8 cellular contexts compared by ENCODE assay signal in genomic region chr4:109432676-109433075, GRCh38. TPM values are rescaled to one million over a fixed set of nuclear protein-coding genes. Genes with fewer than 3 reads are reported as not detected.
DNase-seq lines count a peak whose midpoint lies in the region; ATAC-seq, FAIRE-seq and TF ChIP-seq lines count a peak whose summit lies in the region.

No MANE protein-coding gene starts in this region.

- no peak for FAIRE-seq in GM12878 (lab: Jason Lieb, UNC)

- POLR2A ChIA-PET in GM12878 (lab: Charles Lee): interaction anchor here (0.6 to 2.7 kb wide), 7 partner anchors 61 to 555 kb away, joined by 3 to 12 read pairs (median 5); partner anchors contain the start of gene MCUB

- BruUV-seq in GM12878 (replicated peaks; lab: Mats Ljungman, UMichigan): TSS peak; percentile 71

- no peak for TF ChIP-seq EP300 in GM12878 (IDR thresholded peaks at IDR 0.05; ENCODE audit: borderline replicate concordance in 1 of 2, control insufficient read depth in 1 of 2, low read depth in 2 of 2, low read length in 2 of 2)

- peak overlapping the region; percentile 92 for H3K4me2 ChIP-seq in GM12878 (ENCODE audit: control insufficient read depth, insufficient read depth)

- CTCF ChIA-PET in GM12878 (lab: Yijun Ruan, JAX): interaction anchor here (0.6 to 4.0 kb wide), 33 partner anchors 9 to 716 kb away, joined by 3 to 22 read pairs (median 4); partner anchors contain the start of genes CASP6, CFI, MCUB and RRH

- in situ Hi-C loops in GM12878 (cut with MboI): loop anchor here (25.0 kb wide), 1 partner anchor 755 kb away; the partner anchor contains the start of gene ELOVL6

- WGBS in HUES64: 61% methylated on average over 3 of the region's 3 CpGs
- WGBS in GM12878 (ENCODE audit: insufficient coverage, insufficient replicate concordance, low lambda C conversion rate, missing lambda C conversion rate): 25% methylated on average over 2 of the region's 3 CpGs

- H3K27ac ChIP-seq in HUES64 (ENCODE audit: low read depth, low read length) (peak overlapping the region; percentile 72), GM12878 (ENCODE audit: control insufficient read depth, insufficient read depth) (peak overlapping the region; percentile 80), left lung (peak overlapping the region; percentile 94 to 97), tibial artery (peak overlapping the region; percentile 92 to 93)

- ATAC-seq in GM12878 (no peak), left lung (peak; percentile 15), HG02884 (IDR thresholded peaks at IDR 0.05; ENCODE audit: unreplicated experiment) (no peak)

- H3K4me3 ChIP-seq in HUES64 (ENCODE audit: low read length) (peak overlapping the region; percentile 66), GM12878 (peak overlapping the region; percentile 82), left lung (peak overlapping the region; percentile 82 to 84), tibial artery (peak overlapping the region; percentile 80)

- DNase-seq in AG08396 (ENCODE audit: low spot score): peak; percentile 36
- no peak for DNase-seq in GM12878 (ENCODE audit: low read depth, low spot score)
- DNase-seq in left lung: no peak
- no peak for DNase-seq in tibial artery
- no peak for DNase-seq in UCSD-AML1 (lab: John Stamatoyannopoulos, UW; ENCODE audit: unreplicated experiment)
- no peak for DNase-seq in activated CD4-positive, CD25-positive, alpha-beta regulatory T cell (lab: John Stamatoyannopoulos, UW)

- H3K9me3 ChIP-seq in HUES64 (ENCODE audit: insufficient read depth, low read depth, low read length) (no peaks in the 10 kb centered on the region), GM12878 (replicated peaks; ENCODE audit: control insufficient read depth, insufficient read depth, low read length) (no peaks in the 10 kb centered on the region), left lung (no peaks in the 10 kb centered on the region), tibial artery (no peaks in the 10 kb centered on the region)

- RAD21 ChIA-PET in GM12878 (lab: Charles Lee; ENCODE audit: unreplicated experiment): interaction anchor here (0.6 to 2.8 kb wide), 13 partner anchors 54 to 557 kb away, joined by 3 to 10 read pairs (median 5); partner anchors contain the start of gene CASP6

- H4K20me1 ChIP-seq in GM12878 (ENCODE audit: control insufficient read depth, insufficient read depth): peaks cover 3% of the 10 kb centered on the region; the same call in 1 of the 2 replicates

- SMC1A ChIA-PET in GM12878 (lab: Charles Lee; ENCODE audit: uncharacterized antibody, unreplicated experiment): interaction anchor here (0.9 to 2.3 kb wide), 9 partner anchors 12 to 372 kb away, joined by 3 to 7 read pairs (median 3); no protein-coding TSS in a partner anchor

- H3K36me3 ChIP-seq in HUES64 (ENCODE audit: insufficient read depth, low read length): no peaks in the 10 kb centered on the region; the same call in none of the 2 replicates
- H3K36me3 ChIP-seq in GM12878 (ENCODE audit: control insufficient read depth in 2 of 2, insufficient read depth in 2 of 2, low read length in 1 of 2): no peaks in the 10 kb centered on the region
- H3K36me3 ChIP-seq in left lung: no peaks in the 10 kb centered on the region
- H3K36me3 ChIP-seq in tibial artery: no peaks in the 10 kb centered on the region

- peak overlapping the region; percentile 94 for H3K9ac ChIP-seq in HUES64 (ENCODE audit: low read depth, low read length)
- peak overlapping the region; percentile 88 for H3K9ac ChIP-seq in GM12878 (ENCODE audit: control insufficient read depth, insufficient read depth, low read length)

- intact Hi-C loops in GM12878 (cut with micrococcal nuclease; ENCODE audit: unreplicated experiment) (loop anchor here (1.0 to 10.0 kb wide), 4 partner anchors 128 to 762 kb away; partner anchors contain the start of genes CASP6, ELOVL6, GAR1 and MCUB), left lung (cut with DNase I) (loop anchor here in 1 of 2 donors (10.0 kb wide), 1 partner anchor 272 kb away; the partner anchor contains the start of gene CASP6), tibial artery (cut with DNase I; ENCODE audit: low total_unique reads) (loop anchor here (5.0 to 10.0 kb wide), 3 partner anchors 132 to 385 kb away; partner anchors contain the start of genes CASP6, GAR1 and MCUB)

- no peak for TF ChIP-seq POLR2A in GM12878 (IDR thresholded peaks at IDR 0.05; ENCODE audit: low read depth, low read length)

- H3K79me2 ChIP-seq in GM12878 (ENCODE audit: control insufficient read depth, insufficient read depth, low read length): peaks cover 45% of the 10 kb centered on the region

- peaks cover 32% of the 10 kb centered on the region for H3K4me1 ChIP-seq in HUES64 (ENCODE audit: insufficient read depth, low read length)
- H3K4me1 ChIP-seq in GM12878 (ENCODE audit: control insufficient read depth, insufficient read depth, low read length): peaks cover 8% of the 10 kb centered on the region; the same call in 1 of the 2 replicates
- H3K4me1 ChIP-seq in left lung: peaks cover 20 to 34% of the 10 kb centered on the region in 2 donors
- peaks cover 0 to 45% (median 22%) of the 10 kb centered on the region in 4 donors for H3K4me1 ChIP-seq in tibial artery

- H3K27me3 ChIP-seq in HUES64 (ENCODE audit: insufficient read depth, low read length) (no peaks in the 10 kb centered on the region), GM12878 (replicated peaks in 1 of 2; ENCODE audit: control insufficient read depth in 2 of 2, insufficient read depth in 2 of 2, low read length in 1 of 2) (no peaks in the 10 kb centered on the region), left lung (no peaks in the 10 kb centered on the region), tibial artery (no peaks in the 10 kb centered on the region)

- TF ChIP-seq RAD21 in GM12878 (IDR thresholded peaks at IDR 0.05; ENCODE audit: insufficient read depth, low read depth, low read length): no peak

- TF ChIP-seq CTCF in GM12878 (IDR thresholded peaks at IDR 0.05 in 2 of 3, conservative IDR thresholded peaks at IDR 0.05 in 1 of 3; ENCODE audit: control insufficient read depth in 2 of 3, extremely low read depth in 1 of 3, insufficient read depth in 1 of 3, low read depth in 3 of 3, low read length in 3 of 3): no peak
- TF ChIP-seq CTCF in left lung (IDR thresholded peaks at IDR 0.05): no peak
- no peak for TF ChIP-seq CTCF in tibial artery (IDR thresholded peaks at IDR 0.05)

- peak overlapping the region; percentile 69 for H2AFZ ChIP-seq in GM12878 (ENCODE audit: control insufficient read depth, low read depth, low read length)

TF ChIP-seq in GM12878, 131 proteins besides CTCF, POLR2A, EP300 and RAD21:
- no peak for TF ChIP-seq NRF1 (conservative IDR thresholded peaks at IDR 0.05; ENCODE audit: low read depth, low read length)
- TF ChIP-seq USF1 (IDR thresholded peaks at IDR 0.05; ENCODE audit: borderline replicate concordance, extremely low read length, insufficient read depth, low read depth, low read length): no peak
- no peak for TF ChIP-seq E2F8 (IDR thresholded peaks at IDR 0.05; ENCODE audit: low read depth, partially characterized antibody)
- no peak for TF ChIP-seq SMAD5 (IDR thresholded peaks at IDR 0.05; ENCODE audit: low read depth)
- TF ChIP-seq RCOR1 (conservative IDR thresholded peaks at IDR 0.05; ENCODE audit: low read depth, low read length): no peak
- no peak for TF ChIP-seq MTA3 (IDR thresholded peaks at IDR 0.05; ENCODE audit: borderline replicate concordance, low read length)

RNA-seq across cellular contexts. Expression of gene SEC24B, which starts 0.9 kb away (rescaled TPM):
- 18.9 TPM for polyA plus RNA-seq in HUES64 (2013, experiment 1 of 2)
- polyA plus RNA-seq in HUES64 (2013, experiment 2 of 2): 20.6 TPM
- 52.5 and 54.5 TPM in 2 replicates for total RNA-seq in GM12878 (2013; cell fraction: nucleolus; rRNA removed)
- total RNA-seq in GM12878 (2014; rRNA removed) (11.3 and 12.9 TPM in 2 replicates), GM12878 (2014; rRNA removed; fragmentation: Illumina TruSeq; extraction: Trizol) (16.0 and 16.1 TPM in 2 replicates), GM12878 (2021) (17.9 and 19.2 TPM in 2 replicates), left lung (10 to 100 TPM; 27.0 to 28.2 TPM)
- polyA plus RNA-seq in GM12878 (2011; ENCODE audit: low read depth): 7.5 TPM
- polyA plus RNA-seq in GM12878 (2011; rRNA removed) (36.2 and 43.2 TPM in 2 replicates), GM12878 (2014; fragmentation: Illumina TruSeq; extraction: Trizol) (24.5 and 26.5 TPM in 2 replicates), GM12878 (2014; fragmentation: Nextera tagmentation; extraction: Ambion mirVana) (1 to 10 TPM; 6.4 to 8.1 TPM), GM12878 (2014; rRNA removed) (15.9 and 16.0 TPM in 2 replicates), GM12878 (2016; fragmentation: Nextera tagmentation; extraction: Ambion mirVana) (10 to 100 TPM; 15.7 to 16.6 TPM)
- 36.2 and 38.2 TPM in 2 replicates for polyA plus RNA-seq in GM12878 (2011; cell fraction: cytosol; rRNA removed)
- polyA plus RNA-seq in GM12878 (2011; cell fraction: nucleus; rRNA removed): 32.3 and 40.4 TPM in 2 replicates
- polyA plus RNA-seq in GM12878 (2012): 9.1 and 14.4 TPM in 2 replicates
- 108 and 136 TPM in 2 replicates for polyA minus RNA-seq in GM12878 (2011; rRNA and poly(A)+ RNA removed)
- polyA minus RNA-seq in GM12878 (2011; cell fraction: cytosol; rRNA and poly(A)+ RNA removed): 23.0 and 23.7 TPM in 2 replicates
- polyA minus RNA-seq in GM12878 (2011; cell fraction: nucleus; rRNA and poly(A)+ RNA removed): 48.2 and 65.2 TPM in 2 replicates
